1 cellular context compared by ENCODE assay signal in the genomic region with DNA sequence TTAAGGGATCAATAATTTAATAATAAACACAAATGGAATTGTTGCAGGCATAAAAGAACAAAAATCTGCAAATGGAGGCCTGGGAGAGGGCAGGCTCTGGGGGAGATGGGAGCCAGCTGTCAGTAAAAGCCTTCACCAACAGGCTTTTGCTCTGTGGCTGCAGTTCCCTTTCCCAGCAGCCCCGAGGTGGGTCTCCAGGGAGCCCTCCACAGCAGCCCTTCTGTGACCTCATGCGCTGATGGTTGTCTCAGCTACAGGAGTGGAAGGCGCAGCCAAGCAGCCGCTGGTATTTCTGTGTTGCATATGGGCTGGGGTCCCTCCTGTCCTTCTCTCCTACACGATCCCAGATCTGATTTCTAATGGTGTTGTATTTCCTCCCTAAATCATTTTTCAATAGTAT.
TF ChIP-seq lines count a peak whose summit lies in the region.

No MANE protein-coding gene starts in this region.

TF ChIP-seq in HepG2, 621 proteins besides CTCF, POLR2A, EP300 and RAD21 (continued from another document):
- TF ChIP-seq, protein P1, sequence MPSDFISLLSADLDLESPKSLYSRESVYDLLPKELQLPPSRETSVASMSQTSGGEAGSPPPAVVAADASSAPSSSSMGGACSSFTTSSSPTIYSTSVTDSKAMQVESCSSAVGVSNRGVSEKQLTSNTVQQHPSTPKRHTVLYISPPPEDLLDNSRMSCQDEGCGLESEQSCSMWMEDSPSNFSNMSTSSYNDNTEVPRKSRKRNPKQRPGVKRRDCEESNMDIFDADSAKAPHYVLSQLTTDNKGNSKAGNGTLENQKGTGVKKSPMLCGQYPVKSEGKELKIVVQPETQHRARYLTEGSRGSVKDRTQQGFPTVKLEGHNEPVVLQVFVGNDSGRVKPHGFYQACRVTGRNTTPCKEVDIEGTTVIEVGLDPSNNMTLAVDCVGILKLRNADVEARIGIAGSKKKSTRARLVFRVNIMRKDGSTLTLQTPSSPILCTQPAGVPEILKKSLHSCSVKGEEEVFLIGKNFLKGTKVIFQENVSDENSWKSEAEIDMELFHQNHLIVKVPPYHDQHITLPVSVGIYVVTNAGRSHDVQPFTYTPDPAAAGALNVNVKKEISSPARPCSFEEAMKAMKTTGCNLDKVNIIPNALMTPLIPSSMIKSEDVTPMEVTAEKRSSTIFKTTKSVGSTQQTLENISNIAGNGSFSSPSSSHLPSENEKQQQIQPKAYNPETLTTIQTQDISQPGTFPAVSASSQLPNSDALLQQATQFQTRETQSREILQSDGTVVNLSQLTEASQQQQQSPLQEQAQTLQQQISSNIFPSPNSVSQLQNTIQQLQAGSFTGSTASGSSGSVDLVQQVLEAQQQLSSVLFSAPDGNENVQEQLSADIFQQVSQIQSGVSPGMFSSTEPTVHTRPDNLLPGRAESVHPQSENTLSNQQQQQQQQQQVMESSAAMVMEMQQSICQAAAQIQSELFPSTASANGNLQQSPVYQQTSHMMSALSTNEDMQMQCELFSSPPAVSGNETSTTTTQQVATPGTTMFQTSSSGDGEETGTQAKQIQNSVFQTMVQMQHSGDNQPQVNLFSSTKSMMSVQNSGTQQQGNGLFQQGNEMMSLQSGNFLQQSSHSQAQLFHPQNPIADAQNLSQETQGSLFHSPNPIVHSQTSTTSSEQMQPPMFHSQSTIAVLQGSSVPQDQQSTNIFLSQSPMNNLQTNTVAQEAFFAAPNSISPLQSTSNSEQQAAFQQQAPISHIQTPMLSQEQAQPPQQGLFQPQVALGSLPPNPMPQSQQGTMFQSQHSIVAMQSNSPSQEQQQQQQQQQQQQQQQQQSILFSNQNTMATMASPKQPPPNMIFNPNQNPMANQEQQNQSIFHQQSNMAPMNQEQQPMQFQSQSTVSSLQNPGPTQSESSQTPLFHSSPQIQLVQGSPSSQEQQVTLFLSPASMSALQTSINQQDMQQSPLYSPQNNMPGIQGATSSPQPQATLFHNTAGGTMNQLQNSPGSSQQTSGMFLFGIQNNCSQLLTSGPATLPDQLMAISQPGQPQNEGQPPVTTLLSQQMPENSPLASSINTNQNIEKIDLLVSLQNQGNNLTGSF (CRISPR knock-in tag; IDR thresholded peaks at IDR 0.05), result no peak
- TF ChIP-seq JDP2 (CRISPR knock-in tag; IDR thresholded peaks at IDR 0.05; ENCODE audit: borderline replicate concordance), result no peak
- no peak for TF ChIP-seq HOXA9 (CRISPR knock-in tag; IDR thresholded peaks at IDR 0.05; ENCODE audit: borderline replicate concordance)
- no peak for TF ChIP-seq NFRKB (IDR thresholded peaks at IDR 0.05)
- TF ChIP-seq ZNF225 (CRISPR knock-in tag; IDR thresholded peaks at IDR 0.05), result no peak
- no peak for TF ChIP-seq ZNF550 (CRISPR knock-in tag; IDR thresholded peaks at IDR 0.05; ENCODE audit: borderline replicate concordance)
- no peak for TF ChIP-seq SP140L (CRISPR knock-in tag; IDR thresholded peaks at IDR 0.05; ENCODE audit: borderline replicate concordance)
- TF ChIP-seq, protein P2, sequence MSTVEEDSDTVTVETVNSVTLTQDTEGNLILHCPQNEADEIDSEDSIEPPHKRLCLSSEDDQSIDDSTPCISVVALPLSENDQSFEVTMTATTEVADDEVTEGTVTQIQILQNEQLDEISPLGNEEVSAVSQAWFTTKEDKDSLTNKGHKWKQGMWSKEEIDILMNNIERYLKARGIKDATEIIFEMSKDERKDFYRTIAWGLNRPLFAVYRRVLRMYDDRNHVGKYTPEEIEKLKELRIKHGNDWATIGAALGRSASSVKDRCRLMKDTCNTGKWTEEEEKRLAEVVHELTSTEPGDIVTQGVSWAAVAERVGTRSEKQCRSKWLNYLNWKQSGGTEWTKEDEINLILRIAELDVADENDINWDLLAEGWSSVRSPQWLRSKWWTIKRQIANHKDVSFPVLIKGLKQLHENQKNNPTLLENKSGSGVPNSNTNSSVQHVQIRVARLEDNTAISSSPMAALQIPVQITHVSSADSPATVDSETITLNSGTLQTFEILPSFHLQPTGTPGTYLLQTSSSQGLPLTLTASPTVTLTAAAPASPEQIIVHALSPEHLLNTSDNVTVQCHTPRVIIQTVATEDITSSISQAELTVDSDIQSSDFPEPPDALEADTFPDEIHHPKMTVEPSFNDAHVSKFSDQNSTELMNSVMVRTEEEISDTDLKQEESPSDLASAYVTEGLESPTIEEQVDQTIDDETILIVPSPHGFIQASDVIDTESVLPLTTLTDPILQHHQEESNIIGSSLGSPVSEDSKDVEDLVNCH (CRISPR knock-in tag; IDR thresholded peaks at IDR 0.05), result no peak
- TF ChIP-seq NCOR1 (IDR thresholded peaks at IDR 0.05; ENCODE audit: borderline replicate concordance, low read length), result no peak
- no peak for TF ChIP-seq KDM1A (CRISPR knock-in tag; IDR thresholded peaks at IDR 0.05)
- no peak for TF ChIP-seq CBX1 (IDR thresholded peaks at IDR 0.05; ENCODE audit: low read depth)
- no peak for TF ChIP-seq SRSF1 (optimal IDR thresholded peaks at IDR 0.05; ENCODE audit: low read depth, low read length)
- TF ChIP-seq SRF (IDR thresholded peaks at IDR 0.05; ENCODE audit: low read depth, low read length), result no peak
- TF ChIP-seq ZNF713 (CRISPR knock-in tag; IDR thresholded peaks at IDR 0.05), result no peak
- TF ChIP-seq FOXK2 (IDR thresholded peaks at IDR 0.05), result no peak
TF ChIP-seq in HepG2: peak in this region for 0.
